9 cellular contexts compared by ENCODE assay signal in genomic region chr20:48738399-48739304, GRCh38.
A peak's percentile ranks its signal among the peaks of the same experiment; 100 is the strongest.
DNase-seq lines count a peak whose midpoint lies in the region; ATAC-seq, FAIRE-seq and TF ChIP-seq lines count a peak whose summit lies in the region.
"Had no signal": no experiment of that assay in that cellular context is flagged by ENCODE, and none has a peak within 500 bp of the region (broad histone marks: within the 10 kb centered on the region; RNA-seq: fewer than 3 reads in every experiment).

No MANE protein-coding gene starts in this region.

- H3K9me2 ChIP-seq in OCI-LY7 (ENCODE audit: insufficient read depth, low read length): no peaks in the 10 kb centered on the region
- H3K9me2 ChIP-seq in MM.1S (replicated peaks; ENCODE audit: insufficient read depth, low read length): no peaks in the 10 kb centered on the region

- H3F3A ChIP-seq in MM.1S (ENCODE audit: insufficient read depth, low read length): no peaks in the 10 kb centered on the region

- H3K36me3 ChIP-seq in OCI-LY7 (ENCODE audit: insufficient read depth, low read length) (peaks cover 13% of the 10 kb centered on the region), esophagus squamous epithelium (peaks cover 0 to 30% (median 0%) of the 10 kb centered on the region in 3 donors), MM.1S (replicated peaks; ENCODE audit: insufficient read depth, low read length) (no peaks in the 10 kb centered on the region), osteoblast (ENCODE audit: insufficient read depth, low read length) (no peaks in the 10 kb centered on the region)

- peak overlapping the region; percentile 65 to 78 for H3K4me3 Mint-ChIP-seq in stimulated activated naive CD8-positive, alpha-beta T cell treated with anti-CD3 and anti-CD28 coated beads, Interleukin-15, amount 100 ng/mL, for 72 hours

- TF ChIP-seq POLR2A in esophagus squamous epithelium (IDR thresholded peaks at IDR 0.05): no peak

- H3K9me3 ChIP-seq in OCI-LY7 (ENCODE audit: low read length) (no peaks in the 10 kb centered on the region), esophagus squamous epithelium (no peaks in the 10 kb centered on the region), MM.1S (replicated peaks; ENCODE audit: insufficient read depth, low read length) (no peaks in the 10 kb centered on the region), osteoblast (ENCODE audit: low read depth, low read length) (no peaks in the 10 kb centered on the region)

- H4K20me1 ChIP-seq in OCI-LY7 (ENCODE audit: insufficient read depth, low read length): no peaks in the 10 kb centered on the region
- no peaks in the 10 kb centered on the region for H4K20me1 ChIP-seq in MM.1S (ENCODE audit: insufficient read depth, low read length)
- H4K20me1 ChIP-seq in osteoblast (ENCODE audit: insufficient read depth, low read length): no peaks in the 10 kb centered on the region

- H3K9me3 Mint-ChIP-seq in stimulated activated naive CD8-positive, alpha-beta T cell treated with anti-CD3 and anti-CD28 coated beads, Interleukin-15, amount 100 ng/mL, for 72 hours: no peaks in the 10 kb centered on the region

- no peaks in the 10 kb centered on the region for H3K27me3 Mint-ChIP-seq in stimulated activated naive CD8-positive, alpha-beta T cell treated with anti-CD3 and anti-CD28 coated beads, Interleukin-15, amount 100 ng/mL, for 72 hours

- intact Hi-C loops in OCI-LY7 (cut with micrococcal nuclease; ENCODE audit: unreplicated experiment): loop anchor here (5.0 kb wide), 1 partner anchor 89 kb away; the partner anchor contains the start of gene PREX1
- intact Hi-C loops in esophagus squamous epithelium (cut with DNase I): no loop called here

- 44 to 45% methylated on average over 6 to 8 of the region's 11 CpGs for WGBS in esophagus squamous epithelium, 2 donors

- ATAC-seq in GM21723 (IDR thresholded peaks at IDR 0.05; ENCODE audit: unreplicated experiment): peak; percentile 81
- ATAC-seq in stimulated activated naive CD8-positive, alpha-beta T cell treated with anti-CD3 and anti-CD28 coated beads, Interleukin-15, amount 100 ng/mL, for 72 hours: peak; percentile 96

- H3K27ac Mint-ChIP-seq in stimulated activated naive CD8-positive, alpha-beta T cell treated with anti-CD3 and anti-CD28 coated beads, Interleukin-15, amount 100 ng/mL, for 72 hours: peak overlapping the region; percentile 97

- H3K4me2 ChIP-seq in OCI-LY7 (ENCODE audit: low read length) (peak overlapping the region; percentile 36), MM.1S (ENCODE audit: low read depth, low read length) (no peak overlapping the region), osteoblast (ENCODE audit: insufficient read depth, low read length) (no peak overlapping the region)

- FAIRE-seq in RCC 7860 (lab: Jason Lieb, UNC): no peak
- FAIRE-seq: H1 had no signal

- no peak overlapping the region for H3K9ac ChIP-seq in MM.1S (ENCODE audit: low read length)

- peaks cover 77% of the 10 kb centered on the region for H3K4me1 Mint-ChIP-seq in stimulated activated naive CD8-positive, alpha-beta T cell treated with anti-CD3 and anti-CD28 coated beads, Interleukin-15, amount 100 ng/mL, for 72 hours

- BruUV-seq in OCI-LY7 (replicated peaks; lab: Mats Ljungman, UMichigan): no TSS peak

- H3K4me1 ChIP-seq in OCI-LY7 (ENCODE audit: insufficient read depth, low read length, poor library complexity, severe bottlenecking): peaks cover 55% of the 10 kb centered on the region
- H3K4me1 ChIP-seq in esophagus squamous epithelium: peaks cover 0 to 32% (median 12%) of the 10 kb centered on the region in 3 donors
- H3K4me1 ChIP-seq in MM.1S (ENCODE audit: low read length): no peaks in the 10 kb centered on the region
- H3K4me1 ChIP-seq in osteoblast (ENCODE audit: insufficient read depth, low read length): no peaks in the 10 kb centered on the region

- TF ChIP-seq CTCF in GM13976 (IDR thresholded peaks at IDR 0.05; ENCODE audit: borderline replicate concordance, control extremely low read depth, extremely low read depth, insufficient read depth, missing control alignments): no peak
- no peak for TF ChIP-seq CTCF in OCI-LY7 (conservative IDR thresholded peaks at IDR 0.05; ENCODE audit: low read length)
- no peak for TF ChIP-seq CTCF in esophagus squamous epithelium (IDR thresholded peaks at IDR 0.05)
- no peak for TF ChIP-seq CTCF in MM.1S (IDR thresholded peaks at IDR 0.05; ENCODE audit: low read length)
- no peak for TF ChIP-seq CTCF in osteoblast (IDR thresholded peaks at IDR 0.05; ENCODE audit: extremely low read depth, low read depth, low read length)

- POLR2A ChIA-PET in OCI-LY7 (lab: Charles Lee): interaction anchor here (0.9 to 1.5 kb wide), 8 partner anchors 8 to 111 kb away, joined by 3 to 4 read pairs (median 3); no protein-coding TSS in a partner anchor

- peak; percentile 77 for DNase-seq in GM13976 (ENCODE audit: low spot score)
- peak; percentile 39 for DNase-seq in OCI-LY7 (ENCODE audit: low spot score)
- no peak for DNase-seq in esophagus squamous epithelium (lab: John Stamatoyannopoulos, UW)
- peak; percentile 79 to 88 for DNase-seq in stimulated activated naive CD8-positive, alpha-beta T cell treated with anti-CD3 and anti-CD28 coated beads, Interleukin-15, amount 100 ng/mL, for 72 hours
- DNase-seq in RCC 7860 (ENCODE audit: low spot score): no peak
- DNase-seq in MM.1S: no peak
- DNase-seq in osteoblast (ENCODE audit: insufficient read length, low spot score, missing footprints): no peak

- CTCF ChIA-PET in OCI-LY7 (lab: Charles Lee; ENCODE audit: unreplicated experiment): interaction anchor here (0.6 kb wide), 1 partner anchor 12 kb away, joined by 3 read pairs; no protein-coding TSS in a partner anchor

- H3K4me3 ChIP-seq in OCI-LY7 (ENCODE audit: low read depth, low read length, poor library complexity, severe bottlenecking): no peak overlapping the region
- no peak overlapping the region for H3K4me3 ChIP-seq in esophagus squamous epithelium
- no peak overlapping the region for H3K4me3 ChIP-seq in MM.1S (ENCODE audit: low read length)
- no peak overlapping the region for H3K4me3 ChIP-seq in osteoblast (ENCODE audit: insufficient read depth, low read length)

- H3K27me3 ChIP-seq in esophagus squamous epithelium (no peaks in the 10 kb centered on the region), MM.1S (replicated peaks; ENCODE audit: insufficient read depth, low read length) (no peaks in the 10 kb centered on the region), osteoblast (ENCODE audit: insufficient read depth, low read length) (no peaks in the 10 kb centered on the region)

- H3K27ac ChIP-seq in OCI-LY7 (ENCODE audit: low read depth, low read length, poor library complexity, severe bottlenecking) (peak overlapping the region; percentile 12), esophagus squamous epithelium (peak overlapping the region in 3 of 4 donors; percentile 2 to 44 (median 44)), MM.1S (ENCODE audit: low read length) (no peak overlapping the region), osteoblast (ENCODE audit: low read depth, low read length) (no peak overlapping the region)

- in situ Hi-C loops in GM13976 (cut with MboI; ENCODE audit: low sequenced_read_pairs, unreplicated experiment): no loop called here

- H3K79me2 ChIP-seq in OCI-LY7 (ENCODE audit: insufficient read depth, low read depth, low read length) (no peaks in the 10 kb centered on the region), MM.1S (ENCODE audit: low read length) (no peaks in the 10 kb centered on the region), osteoblast (ENCODE audit: insufficient read depth, low read length) (no peaks in the 10 kb centered on the region)

- H2AFZ ChIP-seq in OCI-LY7 (ENCODE audit: low read length) (no peak overlapping the region), MM.1S (ENCODE audit: low read length) (no peak overlapping the region), osteoblast (ENCODE audit: low read length) (no peak overlapping the region)

Comparison
In these comparisons a context has a peak if more than half of its experiments do, and no peak if none do; other contexts are left out.
1. DNase-seq: peak in GM13976 (single experiment), OCI-LY7 (single experiment) and stimulated activated naive CD8-positive, alpha-beta T cell treated with anti-CD3 and anti-CD28 coated beads, Interleukin-15, amount 100 ng/mL, for 72 hours (2 of 2); none in esophagus squamous epithelium (single experiment), RCC 7860 (single experiment), MM.1S (single experiment) and osteoblast (single experiment).
2. H3K27ac ChIP-seq: peak in OCI-LY7 (single experiment) and esophagus squamous epithelium (3 of 4); none in MM.1S (single experiment) and osteoblast (single experiment).